Comparison of ENCODE assay signal across 8 cellular contexts in genomic region chr2:15636972-15637785, GRCh38. TPM values are rescaled to one million over a fixed set of nuclear protein-coding genes. Genes with fewer than 3 reads are reported as not detected.
A peak's percentile ranks its signal among the peaks of the same experiment; 100 is the strongest.
DNase-seq lines count a peak whose midpoint lies in the region; ATAC-seq and TF ChIP-seq lines count a peak whose summit lies in the region.

No MANE protein-coding gene starts in this region.

- DNase-seq in G401 (ENCODE audit: low spot score) (peak; percentile 82), HT1080 (ENCODE audit: low read depth) (peak; percentile 60), RWPE1 (ENCODE audit: low spot score) (peak; percentile 78), heart left ventricle (peak in 3 of 5 donors; percentile 67 to 73 (median 71)), renal cortical epithelial cell (ENCODE audit: low read depth) (peak; percentile 71), islet precursor cell (no peak)
- peak; percentile 34 for DNase-seq in activated naive CD8-positive, alpha-beta T cell treated with anti-CD3 and anti-CD28 coated beads for 36 hours

- POLR2A ChIA-PET in RWPE1 (lab: Yijun Ruan, JAX; ENCODE audit: low non-redundant PET) = no interaction called here

- intact Hi-C loops in heart left ventricle (cut with DNase I) = loop anchor here (1.0 to 10.0 kb wide), 19 partner anchors 110 to 1120 kb away; no protein-coding TSS in a partner anchor

- H3K27ac ChIP-seq in RWPE1 (no peak overlapping the region), heart left ventricle (peak overlapping the region in 1 of 12 donors; percentile 8)

- CTCF ChIA-PET in RWPE1 (lab: Yijun Ruan, JAX) = interaction anchor here (0.5 to 1.2 kb wide), 5 partner anchors 214 to 871 kb away, joined by 3 read pairs; no protein-coding TSS in a partner anchor

- peaks cover 0 to 51% (median 35%) of the 10 kb centered on the region in 9 donors for H3K36me3 ChIP-seq in heart left ventricle

- no peak overlapping the region for H3K4me3 Mint-ChIP-seq in activated naive CD8-positive, alpha-beta T cell treated with anti-CD3 and anti-CD28 coated beads for 36 hours

- peaks cover 0 to 10% (median 0%) of the 10 kb centered on the region in 12 donors for H3K9me3 ChIP-seq in heart left ventricle

- peaks cover 5% of the 10 kb centered on the region for H3K4me1 Mint-ChIP-seq in activated naive CD8-positive, alpha-beta T cell treated with anti-CD3 and anti-CD28 coated beads for 36 hours

- WGBS in heart left ventricle, 4 donors = 3 to 5% (median 4%) methylated on average over 6 of the region's 6 CpGs

- peaks cover 9% of the 10 kb centered on the region for H3K9me3 Mint-ChIP-seq in activated naive CD8-positive, alpha-beta T cell treated with anti-CD3 and anti-CD28 coated beads for 36 hours

- no peak overlapping the region for H3K4me3 ChIP-seq in heart left ventricle

- peaks cover 8 to 61% (median 29%) of the 10 kb centered on the region in 12 donors for H3K4me1 ChIP-seq in heart left ventricle

- H3K27ac Mint-ChIP-seq in activated naive CD8-positive, alpha-beta T cell treated with anti-CD3 and anti-CD28 coated beads for 36 hours = no peak overlapping the region

- no peaks in the 10 kb centered on the region for H3K27me3 Mint-ChIP-seq in activated naive CD8-positive, alpha-beta T cell treated with anti-CD3 and anti-CD28 coated beads for 36 hours

- no peak for TF ChIP-seq POLR2A in heart left ventricle (IDR thresholded peaks at IDR 0.05)

- TF ChIP-seq CTCF in RWPE1 (conservative IDR thresholded peaks at IDR 0.05; ENCODE audit: low read depth) = peak; percentile 80
- TF ChIP-seq CTCF in heart left ventricle (IDR thresholded peaks at IDR 0.05) = peak; percentile 67 to 97 (median 90)

- in situ Hi-C loops in G401 (cut with HindIII; ENCODE audit: low sequenced_read_pairs) = no loop called here

- ATAC-seq in GM21447 (IDR thresholded peaks at IDR 0.05; ENCODE audit: unreplicated experiment) (peak; percentile 92), heart left ventricle (peak; percentile 63 to 86 (median 85))

- peaks cover 34% of the 10 kb centered on the region for H3K36me3 Mint-ChIP-seq in activated naive CD8-positive, alpha-beta T cell treated with anti-CD3 and anti-CD28 coated beads for 36 hours

- no peaks in the 10 kb centered on the region for H3K27me3 ChIP-seq in heart left ventricle

RNA-seq across cellular contexts. Expression of gene DDX1, which starts 45.5 kb away (rescaled TPM):
- total RNA-seq in G401 (2014; rRNA removed; shearing (Covaris generic)) = 89.5 and 131 TPM in 2 replicates
- total RNA-seq in HT1080 (2014; rRNA removed; shearing (Covaris generic)) = 90.5 and 102 TPM in 2 replicates
- 121 and 123 TPM in 2 replicates for polyA plus RNA-seq in HT1080 (2015; cell fraction: cytosol; rRNA removed)
- 173 and 199 TPM in 2 replicates for polyA plus RNA-seq in HT1080 (2015; cell fraction: nucleus; rRNA removed)
- total RNA-seq in activated naive CD8-positive, alpha-beta T cell treated with anti-CD3 and anti-CD28 coated beads for 36 hours = 100 to 1,000 TPM; 136 to 137 TPM
- total RNA-seq in heart left ventricle (100 to 1,000 TPM in 7 of 9 donors, 10 to 100 TPM in 2; 97.7 to 193 (median 142) TPM), renal cortical epithelial cell (101 and 130 TPM in 2 replicates)
- 100 to 1,000 TPM; 119 to 131 TPM for polyA plus RNA-seq in heart left ventricle
